In the genomic region with DNA sequence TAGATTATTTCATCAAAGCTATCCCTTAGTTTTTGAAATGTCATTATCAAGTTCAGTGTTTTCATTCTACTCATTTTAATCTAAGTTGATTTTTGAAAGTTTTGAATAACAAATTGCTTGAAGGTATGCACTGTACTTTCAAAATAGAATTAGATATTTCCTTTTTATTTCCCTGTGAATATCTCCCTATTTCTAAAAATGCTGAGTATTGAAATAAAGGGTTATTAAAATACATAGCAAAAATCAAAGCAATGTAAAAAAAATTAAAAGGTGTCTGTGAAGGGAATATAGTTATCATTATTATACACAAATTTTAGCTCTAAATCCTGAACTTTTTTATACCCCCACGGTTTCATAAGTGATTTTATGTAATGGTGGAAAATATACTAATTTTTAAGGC, we compare ENCODE assay signal across 7 cellular contexts.
"Had no signal": no experiment of that assay in that cellular context is flagged by ENCODE, and none has a peak within 500 bp of the region (broad histone marks: within the 10 kb centered on the region; RNA-seq: fewer than 3 reads in every experiment).

No MANE protein-coding gene starts in this region.

- H3K27ac ChIP-seq: GM23248, KMS-11 had no signal

- FAIRE-seq: HTR-8/SVneo had no signal

- DNase-seq: GM23248, GOT3, H7, HCEC 1CT, KBM-7 had no signal

- H3K9ac ChIP-seq: GM23248, KMS-11 had no signal

- H2AFZ ChIP-seq: GM23248 had no signal

- H3K4me3 ChIP-seq: GM23248 had no signal

- H3K4me2 ChIP-seq: KMS-11 had no signal
